11 cellular contexts compared by ENCODE assay signal in genomic region chr9:133888048-133888778, GRCh38.
DNase-seq lines count a peak whose midpoint lies in the region; ATAC-seq and TF ChIP-seq lines count a peak whose summit lies in the region.
"Had no signal": no experiment of that assay in that cellular context is flagged by ENCODE, and none has a peak within 500 bp of the region (broad histone marks: within the 10 kb centered on the region; RNA-seq: fewer than 3 reads in every experiment).

No MANE protein-coding gene starts in this region.

- intact Hi-C loops in adrenal gland (cut with DNase I): no loop called here
- intact Hi-C loops in activated CD4-positive, alpha-beta T cell treated with anti-CD3 and anti-CD28 coated beads for 36 hours (cut with DNase I, micrococcal nuclease): no loop called here
- intact Hi-C loops in activated naive CD4-positive, alpha-beta T cell treated with anti-CD3 and anti-CD28 coated beads for 36 hours (cut with micrococcal nuclease): no loop called here

- no peak overlapping the region for H3K4me3 ChIP-seq in adrenal gland
- no peak overlapping the region for H3K4me3 ChIP-seq in mesodermal cell (ENCODE audit: extremely low read depth, insufficient read depth, low read length, poor library complexity, severe bottlenecking)

- CTCF ChIA-PET in activated CD4-positive, alpha-beta T cell treated with anti-CD3 and anti-CD28 coated beads for 36 hours (lab: Charles Lee): no interaction called here
- CTCF ChIA-PET in activated naive CD4-positive, alpha-beta T cell treated with anti-CD3 and anti-CD28 coated beads for 36 hours (lab: Charles Lee): no interaction called here

- H3K36me3 ChIP-seq in adrenal gland (replicated peaks in 1 of 2) (no peaks in the 10 kb centered on the region), mesodermal cell (ENCODE audit: control insufficient read depth, insufficient read depth, low read length) (peaks cover 11% of the 10 kb centered on the region)

- no peak for TF ChIP-seq CTCF in adrenal gland (IDR thresholded peaks at IDR 0.05)

- H3K27me3 Mint-ChIP-seq in activated CD4-positive, alpha-beta T cell treated with anti-CD3 and anti-CD28 coated beads for 36 hours: no peaks in the 10 kb centered on the region
- no peaks in the 10 kb centered on the region for H3K27me3 Mint-ChIP-seq in activated naive CD4-positive, alpha-beta T cell treated with anti-CD3 and anti-CD28 coated beads for 36 hours (ENCODE audit: low read depth)
- H3K27me3 Mint-ChIP-seq: natural killer cell treated with Interleukin-12 subunit alpha and Interleukin-12 subunit beta and Interleukin-15 and Interleukin-18, amount 100 ng/mL, for 72 hours had no signal

- WGBS in adrenal gland, 4 donors: 66 to 76% (median 72%) methylated on average over 19 to 25 of the region's 25 CpGs
- 76 to 80% methylated on average over 15 to 24 of the region's 25 CpGs for WGBS in mesodermal cell (ENCODE audit: insufficient coverage in 2 of 2), 2 experiments

- no peak overlapping the region for H3K27ac Mint-ChIP-seq in activated CD4-positive, alpha-beta T cell treated with anti-CD3 and anti-CD28 coated beads for 36 hours
- no peak overlapping the region for H3K27ac Mint-ChIP-seq in activated naive CD4-positive, alpha-beta T cell treated with anti-CD3 and anti-CD28 coated beads for 36 hours
- H3K27ac Mint-ChIP-seq: natural killer cell treated with Interleukin-12 subunit alpha and Interleukin-12 subunit beta and Interleukin-15 and Interleukin-18, amount 100 ng/mL, for 72 hours had no signal

- no peak for TF ChIP-seq POLR2A in adrenal gland (IDR thresholded peaks at IDR 0.05)

- POLR2A ChIA-PET in activated CD4-positive, alpha-beta T cell treated with anti-CD3 and anti-CD28 coated beads for 36 hours (lab: Charles Lee): interaction anchor here (0.7 kb wide), 1 partner anchor 108 kb away, joined by 4 read pairs; no protein-coding TSS in a partner anchor

- H3K27ac ChIP-seq in adrenal gland (peak overlapping the region in 3 of 5 donors; percentile 56 to 92 (median 89)), mesodermal cell (ENCODE audit: low read depth, low read length, severe bottlenecking) (peak overlapping the region; percentile 57)

- no peaks in the 10 kb centered on the region for H3K9me3 Mint-ChIP-seq in activated CD4-positive, alpha-beta T cell treated with anti-CD3 and anti-CD28 coated beads for 36 hours (ENCODE audit: low read depth)
- H3K9me3 Mint-ChIP-seq in activated naive CD4-positive, alpha-beta T cell treated with anti-CD3 and anti-CD28 coated beads for 36 hours: no peaks in the 10 kb centered on the region
- H3K9me3 Mint-ChIP-seq: natural killer cell treated with Interleukin-12 subunit alpha and Interleukin-12 subunit beta and Interleukin-15 and Interleukin-18, amount 100 ng/mL, for 72 hours had no signal

- DNase-seq in DMS53 (lab: John Stamatoyannopoulos, UW): peak; percentile 99
- peak; percentile 86 to 94 for DNase-seq in NCI-H2081 (lab: John Stamatoyannopoulos, UW)
- peak in 2 of 7 donors; percentile 35 to 87 for DNase-seq in adrenal gland
- DNase-seq in activated CD8-positive, alpha-beta memory T cell treated with anti-CD3 and anti-CD28 coated beads, Interleukin-2, amount 50 U/mL, for 4 hours: no peak
- DNase-seq in activated CD4-positive, alpha-beta T cell treated with anti-CD3 and anti-CD28 coated beads for 36 hours: no peak
- DNase-seq in GM03348 (ENCODE audit: low spot score): no peak
- DNase-seq in activated naive CD4-positive, alpha-beta T cell treated with anti-CD3 and anti-CD28 coated beads for 36 hours: no peak
- DNase-seq: NCI-H524 treated with DMSO at 0.1 percent for 48 hours; stimulated activated CD4-positive, alpha-beta T cell treated with anti-CD3 and anti-CD28 coated beads, Interleukin-15, amount 100 ng/mL, for 24 hours had no signal

- H3K4me3 Mint-ChIP-seq in activated CD4-positive, alpha-beta T cell treated with anti-CD3 and anti-CD28 coated beads for 36 hours: no peak overlapping the region
- no peak overlapping the region for H3K4me3 Mint-ChIP-seq in activated naive CD4-positive, alpha-beta T cell treated with anti-CD3 and anti-CD28 coated beads for 36 hours
- H3K4me3 Mint-ChIP-seq: natural killer cell treated with Interleukin-12 subunit alpha and Interleukin-12 subunit beta and Interleukin-15 and Interleukin-18, amount 100 ng/mL, for 72 hours had no signal

- ATAC-seq in activated CD4-positive, alpha-beta T cell treated with anti-CD3 and anti-CD28 coated beads for 36 hours: no peak
- ATAC-seq: natural killer cell treated with Interleukin-12 subunit alpha and Interleukin-12 subunit beta and Interleukin-15 and Interleukin-18, amount 100 ng/mL, for 72 hours had no signal

- H3K9me3 ChIP-seq in adrenal gland (replicated peaks in 1 of 3): no peaks in the 10 kb centered on the region
- H3K9me3 ChIP-seq in mesodermal cell (ENCODE audit: control insufficient read depth, low read length): no peaks in the 10 kb centered on the region

- no peaks in the 10 kb centered on the region for H3K27me3 ChIP-seq in adrenal gland

- H3K4me1 ChIP-seq in adrenal gland (replicated peaks in 1 of 2): peaks cover 13 to 38% of the 10 kb centered on the region in 2 donors
- H3K4me1 ChIP-seq in mesodermal cell (ENCODE audit: control insufficient read depth, insufficient read depth, low read length, poor library complexity, severe bottlenecking): peaks cover 46% of the 10 kb centered on the region

- no peaks in the 10 kb centered on the region for H3K36me3 Mint-ChIP-seq in activated CD4-positive, alpha-beta T cell treated with anti-CD3 and anti-CD28 coated beads for 36 hours (ENCODE audit: low read depth)
- H3K36me3 Mint-ChIP-seq in activated naive CD4-positive, alpha-beta T cell treated with anti-CD3 and anti-CD28 coated beads for 36 hours (ENCODE audit: low read depth): no peaks in the 10 kb centered on the region
- H3K36me3 Mint-ChIP-seq: natural killer cell treated with Interleukin-12 subunit alpha and Interleukin-12 subunit beta and Interleukin-15 and Interleukin-18, amount 100 ng/mL, for 72 hours had no signal

- no peaks in the 10 kb centered on the region for H3K4me1 Mint-ChIP-seq in activated CD4-positive, alpha-beta T cell treated with anti-CD3 and anti-CD28 coated beads for 36 hours
- H3K4me1 Mint-ChIP-seq in activated naive CD4-positive, alpha-beta T cell treated with anti-CD3 and anti-CD28 coated beads for 36 hours (ENCODE audit: low read depth): no peaks in the 10 kb centered on the region

Comparison
In these comparisons a context has a peak if more than half of its experiments do, and no peak if none do; other contexts are left out.
1. DNase-seq: peak in DMS53 (single experiment) and NCI-H2081 (2 of 2); none in activated CD8-positive, alpha-beta memory T cell treated with anti-CD3 and anti-CD28 coated beads, Interleukin-2, amount 50 U/mL, for 4 hours (single experiment), activated CD4-positive, alpha-beta T cell treated with anti-CD3 and anti-CD28 coated beads for 36 hours (single experiment), GM03348 (single experiment) and activated naive CD4-positive, alpha-beta T cell treated with anti-CD3 and anti-CD28 coated beads for 36 hours (single experiment).